Comparison of ENCODE assay signal across 16 cellular contexts in genomic region chr3:119184808-119185690, GRCh38. TPM values are rescaled to one million over a fixed set of nuclear protein-coding genes. Genes with fewer than 3 reads are reported as not detected.
A peak's percentile ranks its signal among the peaks of the same experiment; 100 is the strongest.
DNase-seq lines count a peak whose midpoint lies in the region; ATAC-seq and TF ChIP-seq lines count a peak whose summit lies in the region.
"Had no signal": no experiment of that assay in that cellular context is flagged by ENCODE, and none has a peak within 500 bp of the region (broad histone marks: within the 10 kb centered on the region; RNA-seq: fewer than 3 reads in every experiment).

No MANE protein-coding gene starts in this region.

- H2AK5ac ChIP-seq in IMR-90 (ENCODE audit: low read depth, low read length): peak overlapping the region; percentile 90
- no peak overlapping the region for H2AK5ac ChIP-seq in neuronal stem cell (ENCODE audit: low read depth, low read length)

- H3K79me1 ChIP-seq in IMR-90 (ENCODE audit: low read depth in 1 of 2, low read length in 2 of 2) (no peaks in the 10 kb centered on the region), neuronal stem cell (ENCODE audit: low read depth, low read length) (no peaks in the 10 kb centered on the region)

- ATAC-seq in IMR-90 (ENCODE audit: low read depth): peak; percentile 91
- ATAC-seq in omental fat pad (ENCODE audit: low FRiP score): peak; percentile 69
- no peak for ATAC-seq in GM18909 (IDR thresholded peaks at IDR 0.05; ENCODE audit: poor library complexity, unreplicated experiment)
- ATAC-seq: left lung had no signal

- H2AFZ ChIP-seq in IMR-90 (replicated peaks; ENCODE audit: low read length, poor library complexity) (no peak overlapping the region), neuronal stem cell (ENCODE audit: low read length) (no peak overlapping the region)

- 100% methylated on average over 1 of the region's 7 CpGs; no CpG with 5 or more reads in 1 of the 2 experiments for WGBS in IMR-90 (ENCODE audit: extremely low coverage in 2 of 2, insufficient read length in 1 of 2), 2 experiments
- no CpG with 5 or more reads among the region's 7 CpGs for WGBS in neuronal stem cell (ENCODE audit: extremely low coverage in 2 of 2, insufficient read length in 2 of 2, insufficient replicate concordance in 1 of 2), 2 donors

- H3K4me2 ChIP-seq in IMR-90 (ENCODE audit: low read depth, low read length) (no peak overlapping the region; the same call in 1 of the 2 replicates), neuronal stem cell (ENCODE audit: insufficient read depth, low read length, poor library complexity, severe bottlenecking) (no peak overlapping the region)

- TF ChIP-seq CTCF in IMR-90 (conservative IDR thresholded peaks at IDR 0.05; ENCODE audit: low read depth, low read length) (no peak), epithelial cell of esophagus (IDR thresholded peaks at IDR 0.05; ENCODE audit: insufficient read depth, low read depth, low read length, missing control alignments) (no peak), omental fat pad (IDR thresholded peaks at IDR 0.05) (no peak)

- POLR2A ChIA-PET in IMR-90 (lab: Charles Lee; ENCODE audit: unreplicated experiment): interaction anchor here (0.6 kb wide), 1 partner anchor 10 kb away, joined by 3 read pairs; no protein-coding TSS in a partner anchor

- H3K4me3 ChIP-seq in IMR-90 (ENCODE audit: insufficient read depth, low read depth, low read length) (no peak overlapping the region), epithelial cell of esophagus (ENCODE audit: low read length) (no peak overlapping the region), neuronal stem cell (ENCODE audit: low read length in 2 of 2) (no peak overlapping the region)
- H3K4me3 ChIP-seq: left lung, MG63 had no signal

- H2BK15ac ChIP-seq in IMR-90 (ENCODE audit: low read depth, low read length): peak overlapping the region; percentile 82
- no peak overlapping the region for H2BK15ac ChIP-seq in neuronal stem cell (ENCODE audit: low read length)

- H3K56ac ChIP-seq in IMR-90 (ENCODE audit: extremely low read depth, insufficient read depth, low read length): peak overlapping the region; percentile 78

- H2BK20ac ChIP-seq in IMR-90 (ENCODE audit: low read depth, low read length): peak overlapping the region; percentile 99

- H4K91ac ChIP-seq in IMR-90 (ENCODE audit: insufficient read depth, low read depth, low read length) (peak overlapping the region; percentile 96), neuronal stem cell (ENCODE audit: low read depth, low read length, poor library complexity) (no peak overlapping the region)

- peaks cover 15% of the 10 kb centered on the region for H3K9me1 ChIP-seq in IMR-90 (ENCODE audit: insufficient read depth, low read length)

- intact Hi-C loops in IMR-90 (cut with micrococcal nuclease): loop anchor here (5.0 kb wide), 1 partner anchor 38 kb away; the partner anchor contains the start of gene TEX55

- no peak overlapping the region for H2BK12ac ChIP-seq in neuronal stem cell (ENCODE audit: low read length)

- peak overlapping the region; percentile 98 for H3K18ac ChIP-seq in IMR-90 (ENCODE audit: low read depth, low read length)
- H3K18ac ChIP-seq in neuronal stem cell (ENCODE audit: low read length): no peak overlapping the region

- H3K4ac ChIP-seq in IMR-90 (ENCODE audit: low read depth, low read length) (peak overlapping the region; percentile 95), neuronal stem cell (ENCODE audit: low read length) (no peak overlapping the region)

- no TSS peak for BruUV-seq in IMR-90 (replicated peaks; lab: Mats Ljungman, UMichigan)

- H3K27me3 ChIP-seq in IMR-90 (ENCODE audit: control insufficient read depth, insufficient read depth, low read length) (no peaks in the 10 kb centered on the region), neuronal stem cell (ENCODE audit: control insufficient read depth in 3 of 3, insufficient read depth in 3 of 3, low read depth in 1 of 3, low read length in 3 of 3) (peaks cover 0 to 3% (median 0%) of the 10 kb centered on the region in 3 experiments)
- H3K27me3 ChIP-seq: left lung, MG63 had no signal

- H3K4me1 ChIP-seq in IMR-90 (ENCODE audit: control insufficient read depth, insufficient read depth, low read length) (peaks cover 25% of the 10 kb centered on the region), neuronal stem cell (ENCODE audit: control insufficient read depth in 2 of 2, insufficient read depth in 1 of 2, low read depth in 1 of 2, low read length in 2 of 2) (no peaks in the 10 kb centered on the region)
- H3K4me1 ChIP-seq: left lung had no signal

- H3K9me3 ChIP-seq in IMR-90 (ENCODE audit: control insufficient read depth, insufficient read depth, low read length) (no peaks in the 10 kb centered on the region), neuronal stem cell (replicated peaks in 1 of 2; ENCODE audit: control insufficient read depth in 2 of 2, insufficient read depth in 1 of 2, low read depth in 1 of 2, low read length in 2 of 2) (no peaks in the 10 kb centered on the region)
- H3K9me3 ChIP-seq: left lung, MG63 had no signal

- peak overlapping the region; percentile 15 for H2AK9ac ChIP-seq in IMR-90 (replicated peaks; ENCODE audit: low read depth, low read length, poor library complexity)

- no peak for TF ChIP-seq RAD21 in IMR-90 (IDR thresholded peaks at IDR 0.05; ENCODE audit: low read length)

- H2BK120ac ChIP-seq in IMR-90 (ENCODE audit: low read depth, low read length) (peak overlapping the region; percentile 98), neuronal stem cell (ENCODE audit: low read depth, low read length) (no peak overlapping the region)

- H2BK5ac ChIP-seq in IMR-90 (ENCODE audit: low read depth, low read length, poor library complexity, severe bottlenecking) (peak overlapping the region; percentile 99), neuronal stem cell (ENCODE audit: low read length) (no peak overlapping the region)

- peak overlapping the region; percentile 98 for H4K5ac ChIP-seq in IMR-90 (ENCODE audit: low read depth, low read length)

- peak overlapping the region; percentile 87 for H3K27ac ChIP-seq in IMR-90 (ENCODE audit: insufficient read depth, low read length)
- no peak overlapping the region for H3K27ac ChIP-seq in neuronal stem cell (replicated peaks; ENCODE audit: low read length)
- H3K27ac ChIP-seq: left lung, VCaP had no signal

- H3K36me3 ChIP-seq in IMR-90 (ENCODE audit: control insufficient read depth, insufficient read depth, low read length) (no peaks in the 10 kb centered on the region), neuronal stem cell (replicated peaks in 1 of 2; ENCODE audit: control insufficient read depth in 2 of 2, insufficient read depth in 2 of 2, low read length in 2 of 2) (no peaks in the 10 kb centered on the region)
- H3K36me3 ChIP-seq: left lung, MG63 had no signal

- H3K14ac ChIP-seq in IMR-90 (replicated peaks; ENCODE audit: low read depth, low read length): peak overlapping the region; percentile 80
- no peak overlapping the region for H3K14ac ChIP-seq in neuronal stem cell (ENCODE audit: low read length)

- H3K9ac ChIP-seq in IMR-90 (ENCODE audit: low read depth, low read length) (no peak overlapping the region; the same call in 1 of the 2 replicates), neuronal stem cell (ENCODE audit: low read depth, low read length, poor library complexity) (no peak overlapping the region)

- H3K23ac ChIP-seq in IMR-90 (ENCODE audit: low read depth, low read length): peak overlapping the region; percentile 76; the same call in 1 of the 2 replicates
- no peak overlapping the region for H3K23ac ChIP-seq in neuronal stem cell (ENCODE audit: low read depth, low read length, poor library complexity)

- CTCF ChIA-PET in IMR-90 (lab: Yijun Ruan, JAX): no interaction called here

- in situ Hi-C loops in Caki2 (cut with HindIII; ENCODE audit: low pct_unique_long_range_greater_than_20kb, low sequenced_read_pairs) (no loop called here), IMR-90 (cut with MboI; ENCODE audit: low sequenced_read_pairs) (no loop called here), G401 (cut with HindIII; ENCODE audit: low sequenced_read_pairs) (no loop called here)

- H4K8ac ChIP-seq in IMR-90 (ENCODE audit: low read depth in 2 of 2, low read length in 2 of 2): peak overlapping the region; percentile 81 to 88
- no peak overlapping the region for H4K8ac ChIP-seq in neuronal stem cell (ENCODE audit: low read depth, low read length)

- dilution Hi-C loops in IMR-90 (cut with HindIII; ENCODE audit: low sequenced_read_pairs, unreplicated experiment): no loop called here

- DNase-seq in Caki2 (ENCODE audit: low read depth) (peak; percentile 88), IMR-90 (peak; percentile 95), epithelial cell of esophagus (ENCODE audit: low read depth) (peak; percentile 93), omental fat pad (ENCODE audit: low spot score) (no peak), G401 (ENCODE audit: low spot score) (no peak), neuronal stem cell (ENCODE audit: low spot score) (no peak), T-helper 1 cell (no peak)
- DNase-seq: left lung; MG63; NCI-H524; nucleus accumbens; stimulated activated CD4-positive, alpha-beta T cell treated with anti-CD3 and anti-CD28 coated beads, Interleukin-1b, Interleukin-23, amount 100 ng/mL, for 48 hours; stimulated activated naive CD4-positive, alpha-beta T cell treated with Interleukin-2 at 50 U/mL for 16 hours had no signal

- no peak for TF ChIP-seq POLR2A in IMR-90 (IDR thresholded peaks at IDR 0.05; ENCODE audit: low read depth, low read length)

- no peaks in the 10 kb centered on the region for H4K20me1 ChIP-seq in IMR-90 (ENCODE audit: insufficient read depth, low read length)

RNA-seq across cellular contexts. Expression of gene UPK1B, which starts 11.7 kb away (rescaled TPM):
- total RNA-seq in Caki2 (2014; rRNA removed; shearing (Covaris generic); ENCODE audit: low replicate concordance): 31.7 and 44.0 TPM in 2 replicates
- 0.28 and 0.36 TPM in 2 replicates for total RNA-seq in IMR-90 (2012; rRNA removed)
- 0.40 and 0.55 TPM in 2 replicates for polyA plus RNA-seq in IMR-90 (2012; rRNA removed)
- 0.18 and 0.19 TPM in 2 replicates for polyA plus RNA-seq in IMR-90 (2012; cell fraction: cytosol; rRNA removed)
- 0.02 and 0.05 TPM in 2 replicates for polyA plus RNA-seq in IMR-90 (2012; cell fraction: nucleus; rRNA removed; ENCODE audit: low replicate concordance)
- total RNA-seq in omental fat pad: 10 to 100 TPM in 2 of 4 donors, 1 to 10 TPM in 2; 1.1 to 49.3 (median 12.4) TPM
- not detected in 2 replicates for total RNA-seq in G401 (2014; rRNA removed; shearing (Covaris generic))
- polyA plus RNA-seq in neuronal stem cell (2013, experiment 1 of 2): 0.10 TPM
- polyA plus RNA-seq in neuronal stem cell (2013, experiment 2 of 2): 0.07 TPM
- total RNA-seq: cerebellum had no signal

RNA-seq across cellular contexts. Expression of gene TEX55, which starts 39.1 kb away (rescaled TPM):
- not detected in 2 replicates for total RNA-seq in Caki2 (2014; rRNA removed; shearing (Covaris generic); ENCODE audit: low replicate concordance)
- total RNA-seq in IMR-90 (2012; rRNA removed) (not detected in 2 replicates), omental fat pad (not detected)
- not detected in 2 replicates for polyA plus RNA-seq in IMR-90 (2012; rRNA removed)
- polyA plus RNA-seq in IMR-90 (2012; cell fraction: cytosol; rRNA removed): not detected in 2 replicates
- not detected in 2 replicates for polyA plus RNA-seq in IMR-90 (2012; cell fraction: nucleus; rRNA removed; ENCODE audit: low replicate concordance)
- total RNA-seq in G401 (2014; rRNA removed; shearing (Covaris generic)): not detected in 2 replicates
- not detected for polyA plus RNA-seq in neuronal stem cell (2013, experiment 1 of 2)
- not detected for polyA plus RNA-seq in neuronal stem cell (2013, experiment 2 of 2)
- total RNA-seq: cerebellum, left lung had no signal

RNA-seq across cellular contexts. Expression of gene B4GALT4, which starts 55.6 kb away (rescaled TPM):
- 39.4 and 45.8 TPM in 2 replicates for total RNA-seq in Caki2 (2014; rRNA removed; shearing (Covaris generic); ENCODE audit: low replicate concordance)
- total RNA-seq in IMR-90 (2012; rRNA removed) (30.3 and 30.6 TPM in 2 replicates), omental fat pad (10 to 100 TPM; 18.8 to 33.4 (median 25.9) TPM)
- polyA plus RNA-seq in IMR-90 (2012; rRNA removed): 23.0 and 27.0 TPM in 2 replicates
- 7.5 and 10.5 TPM in 2 replicates for polyA plus RNA-seq in IMR-90 (2012; cell fraction: cytosol; rRNA removed)
- 5.1 and 22.2 TPM in 2 replicates for polyA plus RNA-seq in IMR-90 (2012; cell fraction: nucleus; rRNA removed; ENCODE audit: low replicate concordance)
- 8.7 and 17.8 TPM in 2 replicates for total RNA-seq in G401 (2014; rRNA removed; shearing (Covaris generic))
- 23.4 TPM for polyA plus RNA-seq in neuronal stem cell (2013, experiment 1 of 2)
- polyA plus RNA-seq in neuronal stem cell (2013, experiment 2 of 2): 23.4 TPM

Comparison
In these comparisons a context has a peak if more than half of its experiments do, and no peak if none do; other contexts are left out.
1. DNase-seq: peak in Caki2 (single experiment), IMR-90 (single experiment) and epithelial cell of esophagus (single experiment); none in omental fat pad (single experiment), G401 (single experiment), neuronal stem cell (single experiment) and T-helper 1 cell (0 of 5).